In the genomic region with DNA sequence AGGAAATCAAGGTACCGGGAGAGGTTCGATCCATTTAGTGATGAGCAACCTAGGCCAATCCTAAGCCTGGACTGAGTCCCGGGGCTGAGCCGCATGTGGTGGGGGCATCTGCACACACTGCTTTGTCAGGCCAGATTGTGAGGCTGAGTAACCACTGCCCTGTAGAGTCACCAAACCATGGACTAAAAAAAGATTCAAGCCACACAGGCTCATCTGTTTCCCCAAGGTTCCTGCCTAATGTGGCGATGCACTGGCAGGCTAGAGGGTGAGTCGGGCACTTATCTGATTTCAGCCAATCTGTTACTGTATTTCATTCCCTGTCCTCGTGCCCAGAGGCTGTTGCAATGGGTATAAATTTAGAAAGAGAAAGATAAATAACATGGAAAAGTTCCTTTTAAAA, we compare ENCODE assay signal across 11 cellular contexts.
A peak's percentile ranks its signal among the peaks of the same experiment; 100 is the strongest.
DNase-seq lines count a peak whose midpoint lies in the region; ATAC-seq and TF ChIP-seq lines count a peak whose summit lies in the region.
"Had no signal": no experiment of that assay in that cellular context is flagged by ENCODE, and none has a peak within 500 bp of the region (broad histone marks: within the 10 kb centered on the region; RNA-seq: fewer than 3 reads in every experiment).

No MANE protein-coding gene starts in this region.

- peaks cover 11% of the 10 kb centered on the region for H3K36me3 ChIP-seq in muscle layer of colon (ENCODE audit: insufficient read depth, low read length)

- no peaks in the 10 kb centered on the region for H3K9me3 ChIP-seq in muscle layer of colon (ENCODE audit: low read length)

- no peak overlapping the region for H3K4me3 ChIP-seq in NB4 (ENCODE audit: low read depth, low read length)
- no peak overlapping the region for H3K4me3 ChIP-seq in cardiac fibroblast (replicated peaks in 1 of 2; ENCODE audit: low read depth in 2 of 2, low read length in 2 of 2)
- no peak overlapping the region for H3K4me3 ChIP-seq in muscle layer of colon (ENCODE audit: low read depth in 1 of 2, low read length in 2 of 2)

- no peaks in the 10 kb centered on the region for H3K27me3 ChIP-seq in muscle layer of colon (ENCODE audit: control insufficient read depth in 1 of 2, insufficient read depth in 2 of 2, low read length in 2 of 2)

- peaks cover 56% of the 10 kb centered on the region for H3K4me1 ChIP-seq in muscle layer of colon (ENCODE audit: insufficient read depth, low read length)

- ATAC-seq in GM18517 (IDR thresholded peaks at IDR 0.05; ENCODE audit: unreplicated experiment) (no peak), HG03135 (IDR thresholded peaks at IDR 0.05; ENCODE audit: unreplicated experiment) (no peak)
- ATAC-seq: activated CD8-positive, alpha-beta T cell treated with anti-CD3 and anti-CD28 coated beads for 36 hours had no signal

- peak overlapping the region; percentile 83 for H3K27ac ChIP-seq in muscle layer of colon (ENCODE audit: low read depth, low read length)

- DNase-seq in AG20443 (ENCODE audit: low spot score) (peak; percentile 77), NB4 (ENCODE audit: low read depth) (peak; percentile 43), cardiac fibroblast (ENCODE audit: low read depth in 2 of 2) (peak; percentile 36 to 54), superior temporal gyrus (ENCODE audit: extremely low spot score) (no peak)
- DNase-seq in stimulated activated naive CD4-positive, alpha-beta T cell treated with Interleukin-2 at 50 U/mL for 16 hours (lab: John Stamatoyannopoulos, UW), result no peak
- DNase-seq: activated CD8-positive, alpha-beta T cell treated with anti-CD3 and anti-CD28 coated beads for 36 hours; CD8-positive, alpha-beta memory T cell; central memory CD4-positive, alpha-beta T cell had no signal

- no peak overlapping the region for H3K9ac ChIP-seq in muscle layer of colon (ENCODE audit: low read length)

- no peak for TF ChIP-seq POLR2A in NB4 (IDR thresholded peaks at IDR 0.05; ENCODE audit: extremely low read depth, insufficient read length)

- TF ChIP-seq CTCF in NB4 (IDR thresholded peaks at IDR 0.05; ENCODE audit: low read depth, low read length) (no peak), cardiac fibroblast (IDR thresholded peaks at IDR 0.05; ENCODE audit: low read depth, low read length) (no peak)

Comparison
In these comparisons a context has a peak if more than half of its experiments do, and no peak if none do; other contexts are left out.
1. DNase-seq: peak in AG20443 (single experiment), NB4 (single experiment) and cardiac fibroblast (2 of 2); none in stimulated activated naive CD4-positive, alpha-beta T cell treated with Interleukin-2 at 50 U/mL for 16 hours (single experiment) and superior temporal gyrus (single experiment).